ENCODE assay signal across 14 cellular contexts in genomic region chr13:40344270-40345148, GRCh38.
DNase-seq lines count a peak whose midpoint lies in the region; ATAC-seq, FAIRE-seq and TF ChIP-seq lines count a peak whose summit lies in the region.
"Had no signal": no experiment of that assay in that cellular context is flagged by ENCODE, and none has a peak within 500 bp of the region (broad histone marks: within the 10 kb centered on the region; RNA-seq: fewer than 3 reads in every experiment).

No MANE protein-coding gene starts in this region.

- H3K4me1 ChIP-seq in HepG2 (ENCODE audit: insufficient read depth, low read length): peaks cover 73% of the 10 kb centered on the region

- no peaks in the 10 kb centered on the region for H3K36me3 ChIP-seq in HepG2 (replicated peaks in 1 of 2; ENCODE audit: control insufficient read depth in 1 of 2, insufficient read depth in 2 of 2, low read length in 2 of 2)

- FAIRE-seq in HepG2 (lab: Jason Lieb, UNC): peak; percentile 44

- TF ChIP-seq POLR2A in HepG2 (IDR thresholded peaks at IDR 0.05; ENCODE audit: insufficient read depth in 1 of 2, low read depth in 2 of 2, low read length in 2 of 2): no peak

- peak overlapping the region; percentile 18 for H3K4me2 ChIP-seq in HepG2 (ENCODE audit: low read depth, low read length)

- H3K9ac ChIP-seq in HepG2 (ENCODE audit: insufficient read depth, low read depth, low read length): no peak overlapping the region

- 47% methylated on average over 9 of the region's 11 CpGs for whole genome bisulfite sequencing in HepG2 (ENCODE audit: low lambda C conversion rate)

- POLR2A ChIA-PET in activated B cell treated with CpG ODN at 0.5 μM for 24 hours (lab: Charles Lee): no interaction called here
- POLR2A ChIA-PET in HepG2 (lab: Yijun Ruan, JAX): interaction anchor here (1.2 to 2.0 kb wide), 2 partner anchors 8 to 12 kb away, joined by 3 to 23 read pairs; no protein-coding TSS in a partner anchor

- peaks cover 9% of the 10 kb centered on the region for H3K4me1 Mint-ChIP-seq in activated B cell treated with CpG ODN at 0.5 μM for 24 hours

- peak; percentile 69 for ATAC-seq in GM21529 (IDR thresholded peaks at IDR 0.05; ENCODE audit: unreplicated experiment)
- peak; percentile 25 for ATAC-seq in activated B cell treated with CpG ODN at 0.5 μM for 24 hours (ENCODE audit: low read depth)
- peak; percentile 25 for ATAC-seq in HepG2
- no peak for ATAC-seq in HG02759 (IDR thresholded peaks at IDR 0.05; ENCODE audit: unreplicated experiment)
- no peak for ATAC-seq in GM18502 (IDR thresholded peaks at IDR 0.05; ENCODE audit: poor library complexity, unreplicated experiment)

- no peaks in the 10 kb centered on the region for H3K79me2 ChIP-seq in HepG2 (ENCODE audit: insufficient read depth, low read length)

- no peaks in the 10 kb centered on the region for H3K27me3 ChIP-seq in HepG2 (ENCODE audit: control insufficient read depth in 1 of 2, insufficient read depth in 2 of 2, low read length in 2 of 2)

- peak; percentile 32 for DNase-seq in DMS 273 treated with DMSO at 0.1 percent for 48 hours (lab: John Stamatoyannopoulos, UW)
- no peak for DNase-seq in activated B cell treated with CpG ODN at 0.5 μM for 24 hours
- peak; percentile 43 for DNase-seq in HepG2 (ENCODE audit: low spot score)
- no peak for DNase-seq in coronary artery (ENCODE audit: low spot score)
- DNase-seq in activated naive CD4-positive, alpha-beta T cell treated with anti-CD3 and anti-CD28 coated beads, Interleukin-2, amount 50 U/mL, for 16 hours: no peak
- DNase-seq: activated effector memory CD4-positive, alpha-beta T cell treated with Interleukin-2 at 50 U/mL for 16 hours; AML-193; cerebellar nuclear complex; MM.1S; RPMI8226; stimulated activated CD4-positive, alpha-beta T cell treated with anti-CD3 and anti-CD28 coated beads, Interleukin-2, amount 100 ng/mL, for 24 hours had no signal

- no peaks in the 10 kb centered on the region for H3K27me3 Mint-ChIP-seq in activated B cell treated with CpG ODN at 0.5 μM for 24 hours

- no peaks in the 10 kb centered on the region for H3K36me3 Mint-ChIP-seq in activated B cell treated with CpG ODN at 0.5 μM for 24 hours (ENCODE audit: low read depth)

- intact Hi-C loops in activated B cell treated with CpG ODN at 0.5 μM for 24 hours (cut with micrococcal nuclease): no loop called here
- intact Hi-C loops in HepG2 (cut with micrococcal nuclease; ENCODE audit: unreplicated experiment): loop anchor here (5.0 kb wide), 1 partner anchor 58 kb away; no protein-coding TSS in a partner anchor

- H2AFZ ChIP-seq in HepG2 (ENCODE audit: low read length): peak overlapping the region; percentile 25

- H3K4me3 ChIP-seq in HepG2 (replicated peaks in 1 of 3; ENCODE audit: insufficient read depth in 1 of 3, low read depth in 2 of 3, low read length in 3 of 3) (no peak overlapping the region), coronary artery (no peak overlapping the region)

- in situ Hi-C loops in HepG2 (cut with HindIII; ENCODE audit: extremely low pct_ligation_motif_present, low pct_unique_long_range_greater_than_20kb): no loop called here

- H3K27ac ChIP-seq in HepG2 (ENCODE audit: extremely low read length, insufficient read depth, low read length) (peak overlapping the region; percentile 68), coronary artery (no peak overlapping the region)

- no TSS peak for BruUV-seq in HepG2 (replicated peaks; lab: Mats Ljungman, UMichigan)

- TF ChIP-seq CTCF in activated B cell treated with CpG ODN at 0.5 μM for 24 hours (IDR thresholded peaks at IDR 0.05) (no peak), HepG2 (CRISPR knock-in tag; IDR thresholded peaks at IDR 0.05) (no peak), coronary artery (IDR thresholded peaks at IDR 0.05) (no peak)

- no peaks in the 10 kb centered on the region for H3K9me3 Mint-ChIP-seq in activated B cell treated with CpG ODN at 0.5 μM for 24 hours

- no peak overlapping the region for H3K27ac Mint-ChIP-seq in activated B cell treated with CpG ODN at 0.5 μM for 24 hours

- H4K20me1 ChIP-seq in HepG2 (ENCODE audit: insufficient read depth, low read length): no peaks in the 10 kb centered on the region

- CTCF ChIA-PET in activated B cell treated with CpG ODN at 0.5 μM for 24 hours (lab: Charles Lee): no interaction called here
- CTCF ChIA-PET in HepG2 (lab: Yijun Ruan, JAX; ENCODE audit: low intra/inter-chr PET ratio, low total read pairs): no interaction called here

- no peak overlapping the region for H3K4me3 Mint-ChIP-seq in activated B cell treated with CpG ODN at 0.5 μM for 24 hours

- no peak for TF ChIP-seq EP300 in HepG2 (IDR thresholded peaks at IDR 0.05; ENCODE audit: low read depth in 2 of 2, low read length in 2 of 2)
- no peak for TF ChIP-seq EP300 in HepG2 (CRISPR knock-in tag; IDR thresholded peaks at IDR 0.05; ENCODE audit: borderline replicate concordance)

- TF ChIP-seq RAD21 in HepG2 (CRISPR knock-in tag; IDR thresholded peaks at IDR 0.05): no peak

- no peaks in the 10 kb centered on the region for H3K9me3 ChIP-seq in HepG2 (ENCODE audit: low read length)

TF ChIP-seq in HepG2, 621 proteins besides CTCF, POLR2A, EP300 and RAD21 (continues in another document):
- TF ChIP-seq BCL6 (CRISPR knock-in tag; IDR thresholded peaks at IDR 0.05) (peak; percentile 79), RXRA (CRISPR knock-in tag; IDR thresholded peaks at IDR 0.05) (no peak; the same call in 1 of the 2 replicates), ERF (CRISPR knock-in tag; IDR thresholded peaks at IDR 0.05) (no peak), ZFP37 (CRISPR knock-in tag; IDR thresholded peaks at IDR 0.05; ENCODE audit: borderline replicate concordance) (no peak), MZF1 (CRISPR knock-in tag; IDR thresholded peaks at IDR 0.05; ENCODE audit: borderline replicate concordance) (no peak), TEAD3 (CRISPR knock-in tag; optimal IDR thresholded peaks at IDR 0.05; ENCODE audit: borderline replicate concordance) (peak; percentile 33), SRSF1 (optimal IDR thresholded peaks at IDR 0.05; ENCODE audit: low read depth, low read length) (no peak), IRF9 (CRISPR knock-in tag; IDR thresholded peaks at IDR 0.05; ENCODE audit: borderline replicate concordance) (no peak), KAT7 (CRISPR knock-in tag; IDR thresholded peaks at IDR 0.05; ENCODE audit: borderline replicate concordance) (no peak), RFX1 (IDR thresholded peaks at IDR 0.05) (0 out of 2 replicates have a peak, but pooled peaks have one; percentile 10), MXI1 (IDR thresholded peaks at IDR 0.05; ENCODE audit: borderline replicate concordance, low read depth, low read length) (no peak), CCDC6 (CRISPR knock-in tag; IDR thresholded peaks at IDR 0.05) (no peak), KDM4B (CRISPR knock-in tag; IDR thresholded peaks at IDR 0.05) (no peak), RARA (CRISPR knock-in tag; IDR thresholded peaks at IDR 0.05) (peak; percentile 57; the same call in 1 of the 2 replicates)
- TF ChIP-seq, protein P1, sequence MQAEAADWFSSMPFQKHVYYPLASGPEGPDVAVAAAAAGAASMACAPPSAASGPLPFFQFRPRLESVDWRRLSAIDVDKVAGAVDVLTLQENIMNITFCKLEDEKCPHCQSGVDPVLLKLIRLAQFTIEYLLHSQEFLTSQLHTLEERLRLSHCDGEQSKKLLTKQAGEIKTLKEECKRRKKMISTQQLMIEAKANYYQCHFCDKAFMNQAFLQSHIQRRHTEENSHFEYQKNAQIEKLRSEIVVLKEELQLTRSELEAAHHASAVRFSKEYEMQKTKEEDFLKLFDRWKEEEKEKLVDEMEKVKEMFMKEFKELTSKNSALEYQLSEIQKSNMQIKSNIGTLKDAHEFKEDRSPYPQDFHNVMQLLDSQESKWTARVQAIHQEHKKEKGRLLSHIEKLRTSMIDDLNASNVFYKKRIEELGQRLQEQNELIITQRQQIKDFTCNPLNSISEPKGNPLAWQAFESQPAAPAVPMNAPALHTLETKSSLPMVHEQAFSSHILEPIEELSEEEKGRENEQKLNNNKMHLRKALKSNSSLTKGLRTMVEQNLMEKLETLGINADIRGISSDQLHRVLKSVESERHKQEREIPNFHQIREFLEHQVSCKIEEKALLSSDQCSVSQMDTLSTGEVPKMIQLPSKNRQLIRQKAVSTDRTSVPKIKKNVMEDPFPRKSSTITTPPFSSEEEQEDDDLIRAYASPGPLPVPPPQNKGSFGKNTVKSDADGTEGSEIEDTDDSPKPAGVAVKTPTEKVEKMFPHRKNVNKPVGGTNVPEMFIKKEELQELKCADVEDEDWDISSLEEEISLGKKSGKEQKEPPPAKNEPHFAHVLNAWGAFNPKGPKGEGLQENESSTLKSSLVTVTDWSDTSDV (CRISPR knock-in tag; IDR thresholded peaks at IDR 0.05): no peak
- TF ChIP-seq, protein P2, sequence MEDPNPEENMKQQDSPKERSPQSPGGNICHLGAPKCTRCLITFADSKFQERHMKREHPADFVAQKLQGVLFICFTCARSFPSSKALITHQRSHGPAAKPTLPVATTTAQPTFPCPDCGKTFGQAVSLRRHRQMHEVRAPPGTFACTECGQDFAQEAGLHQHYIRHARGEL (CRISPR knock-in tag; IDR thresholded peaks at IDR 0.05): no peak
- TF ChIP-seq, protein P3, sequence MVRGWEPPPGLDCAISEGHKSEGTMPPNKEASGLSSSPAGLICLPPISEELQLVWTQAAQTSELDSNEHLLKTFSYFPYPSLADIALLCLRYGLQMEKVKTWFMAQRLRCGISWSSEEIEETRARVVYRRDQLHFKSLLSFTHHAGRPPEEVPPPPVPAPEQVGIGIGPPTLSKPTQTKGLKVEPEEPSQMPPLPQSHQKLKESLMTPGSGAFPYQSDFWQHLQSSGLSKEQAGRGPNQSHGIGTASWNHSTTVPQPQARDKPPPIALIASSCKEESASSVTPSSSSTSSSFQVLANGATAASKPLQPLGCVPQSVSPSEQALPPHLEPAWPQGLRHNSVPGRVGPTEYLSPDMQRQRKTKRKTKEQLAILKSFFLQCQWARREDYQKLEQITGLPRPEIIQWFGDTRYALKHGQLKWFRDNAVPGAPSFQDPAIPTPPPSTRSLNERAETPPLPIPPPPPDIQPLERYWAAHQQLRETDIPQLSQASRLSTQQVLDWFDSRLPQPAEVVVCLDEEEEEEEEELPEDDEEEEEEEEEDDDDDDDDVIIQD (CRISPR knock-in tag; IDR thresholded peaks at IDR 0.05; ENCODE audit: low read depth): peak; percentile 42; the same call in 1 of the 2 replicates

Comparison
In these comparisons a context has a peak if more than half of its experiments do, and no peak if none do; other contexts are left out.
1. DNase-seq: peak in DMS 273 treated with DMSO at 0.1 percent for 48 hours (single experiment) and HepG2 (single experiment); none in activated B cell treated with CpG ODN at 0.5 μM for 24 hours (single experiment), coronary artery (single experiment) and activated naive CD4-positive, alpha-beta T cell treated with anti-CD3 and anti-CD28 coated beads, Interleukin-2, amount 50 U/mL, for 16 hours (single experiment).
2. ATAC-seq: peak in GM21529 (single experiment), activated B cell treated with CpG ODN at 0.5 μM for 24 hours (single experiment) and HepG2 (single experiment); none in HG02759 (single experiment) and GM18502 (single experiment).